Comparison of ENCODE assay signal across 19 cellular contexts in the genomic region with DNA sequence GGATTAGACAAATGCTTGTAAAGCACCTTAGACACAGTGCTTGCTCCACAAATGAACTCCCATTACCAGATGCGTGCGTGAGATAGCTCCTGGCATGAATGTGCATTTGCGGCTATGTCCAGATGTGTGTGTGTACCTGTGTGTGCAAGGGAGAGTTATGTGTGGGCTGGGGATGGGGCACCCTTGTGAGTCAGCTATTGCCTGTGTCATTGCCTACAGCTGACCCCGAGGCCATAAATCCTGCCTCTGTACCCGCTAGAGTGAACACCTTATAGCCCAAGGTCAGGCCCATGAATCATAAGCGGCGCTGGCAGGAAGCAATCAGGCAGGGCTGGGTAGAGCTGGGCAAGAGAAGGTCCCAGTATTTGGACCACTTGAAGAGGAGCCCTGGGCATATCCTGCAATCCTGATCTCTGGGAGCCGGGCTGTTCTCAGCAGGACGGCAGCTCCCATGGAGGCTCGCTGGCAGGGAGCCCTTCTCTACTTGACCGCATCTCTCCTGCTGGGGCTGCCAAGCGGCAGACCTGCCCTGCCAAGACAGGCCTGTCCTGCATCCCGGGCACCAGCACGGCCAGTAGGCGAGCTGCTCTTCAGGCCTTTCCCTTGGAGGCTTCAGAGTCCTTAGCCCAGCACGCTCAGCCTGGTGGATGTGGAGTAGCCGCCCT.
DNase-seq lines count a peak whose midpoint lies in the region; ATAC-seq and TF ChIP-seq lines count a peak whose summit lies in the region.
"Had no signal": no experiment of that assay in that cellular context is flagged by ENCODE, and none has a peak within 500 bp of the region (broad histone marks: within the 10 kb centered on the region; RNA-seq: fewer than 3 reads in every experiment).

No MANE protein-coding gene starts in this region.

- no peaks in the 10 kb centered on the region for H3K36me3 ChIP-seq in RWPE2 (ENCODE audit: low read depth)
- no peaks in the 10 kb centered on the region for H3K36me3 ChIP-seq in transverse colon

- ATAC-seq in Right ventricle myocardium inferior (peak; percentile 52), RWPE2 (ENCODE audit: low read depth) (peak; percentile 56)
- ATAC-seq: activated CD4-positive, alpha-beta T cell treated with anti-CD3 and anti-CD28 coated beads for 36 hours; activated naive CD4-positive, alpha-beta T cell treated with anti-CD3 and anti-CD28 coated beads, Interleukin-2, amount 50 U/mL, for 72 hours had no signal

- H3K36me3 Mint-ChIP-seq in CD14-positive monocyte = no peaks in the 10 kb centered on the region
- H3K36me3 Mint-ChIP-seq: activated naive CD4-positive, alpha-beta T cell treated with anti-CD3 and anti-CD28 coated beads, Interleukin-2, amount 50 U/mL, for 72 hours; immature natural killer cell had no signal

- peaks cover 0 to 1% (median 0%) of the 10 kb centered on the region in 3 donors for H3K27me3 Mint-ChIP-seq in CD14-positive monocyte (ENCODE audit: low read depth in 3 of 3)
- H3K27me3 Mint-ChIP-seq: stimulated activated naive CD8-positive, alpha-beta T cell treated with anti-CD3 and anti-CD28 coated beads, Interleukin-15, Interleukin-2, amounts not matched to agents 100 ng/mL and 50 ng/mL, for 24 hours had no signal

- TF ChIP-seq EP300 in transverse colon (IDR thresholded peaks at IDR 0.05; ENCODE audit: low read depth) = no peak

- in situ Hi-C loops in transverse colon (cut with MboI; ENCODE audit: low pct_ligation_motif_present in 1 of 4, low pct_unique_long_range_greater_than_20kb in 1 of 4, low sequenced_read_pairs in 3 of 4) = loop anchor here in 2 of 4 donors (10.0 to 25.0 kb wide), 2 partner anchors 203 to 376 kb away; a partner anchor contains a TSS

- peaks cover 18% of the 10 kb centered on the region for H3K4me1 Mint-ChIP-seq in CD14-positive monocyte
- H3K4me1 Mint-ChIP-seq: activated CD4-positive, alpha-beta T cell treated with anti-CD3 and anti-CD28 coated beads for 36 hours; immature natural killer cell had no signal

- DNase-seq in Right ventricle myocardium inferior (ENCODE audit: missing footprints) = no peak
- no peak for DNase-seq in cardiac septum (ENCODE audit: low spot score)
- no peak for DNase-seq in RWPE2 (ENCODE audit: low spot score)
- peak in 34 of 51 donors; percentile 8 to 79 (median 44) for DNase-seq in hypothalamus (lab: John Stamatoyannopoulos, UW)
- peak; percentile 65 for DNase-seq in transverse colon
- no peak for DNase-seq in CD14-positive monocyte (ENCODE audit: low spot score)
- no peak for DNase-seq in iPS-NIHi11 (ENCODE audit: low spot score)
- no peak for DNase-seq in DMS153 (lab: John Stamatoyannopoulos, UW)
- DNase-seq: ACHN; activated CD4-positive, alpha-beta T cell treated with anti-CD3 and anti-CD28 coated beads for 36 hours; endodermal cell; immature natural killer cell; NCI-H2029 treated with DMSO at 0.1 percent for 48 hours; NCI-H774; SHP77 treated with DMSO at 0.1 percent for 48 hours had no signal

- H3K27ac Mint-ChIP-seq in CD14-positive monocyte = no peak overlapping the region
- H3K27ac Mint-ChIP-seq: activated CD4-positive, alpha-beta T cell treated with anti-CD3 and anti-CD28 coated beads for 36 hours; endodermal cell; immature natural killer cell; stimulated activated naive CD8-positive, alpha-beta T cell treated with anti-CD3 and anti-CD28 coated beads, Interleukin-15, Interleukin-2, amounts not matched to agents 100 ng/mL and 50 ng/mL, for 24 hours; T-helper 2 cell treated with Interferon-gamma antibody and Interleukin-4, amounts not matched to agents 5 μg/mL and 100 μg/mL, for 36 hours had no signal

- no peak overlapping the region for H3K4me3 ChIP-seq in RWPE2 (ENCODE audit: severe bottlenecking)
- no peak overlapping the region for H3K4me3 ChIP-seq in transverse colon
- H3K4me3 ChIP-seq: smooth muscle cell had no signal

- TF ChIP-seq POLR2A in transverse colon (IDR thresholded peaks at IDR 0.05) = no peak

- H3K4me1 ChIP-seq in RWPE2 (ENCODE audit: insufficient read depth, poor library complexity, severe bottlenecking) (no peaks in the 10 kb centered on the region), transverse colon (peaks cover 0 to 30% (median 7%) of the 10 kb centered on the region in 4 donors)

- H3K27me3 ChIP-seq in RWPE2 (ENCODE audit: insufficient read depth, poor library complexity, severe bottlenecking) (no peaks in the 10 kb centered on the region), transverse colon (peaks cover 78% of the 10 kb centered on the region)

- intact Hi-C loops in Right ventricle myocardium inferior (cut with DNase I) (no loop called here), cardiac septum (cut with DNase I) (no loop called here), transverse colon (cut with DNase I; ENCODE audit: low total_unique reads) (no loop called here), CD14-positive monocyte (cut with micrococcal nuclease) (no loop called here)

- H3K9me3 ChIP-seq in RWPE2 (ENCODE audit: severe bottlenecking) (no peaks in the 10 kb centered on the region), transverse colon (no peaks in the 10 kb centered on the region)

- H3K4me3 Mint-ChIP-seq in CD14-positive monocyte = no peak overlapping the region
- H3K4me3 Mint-ChIP-seq: activated CD4-positive, alpha-beta T cell treated with anti-CD3 and anti-CD28 coated beads for 36 hours; endodermal cell; immature natural killer cell; stimulated activated naive CD8-positive, alpha-beta T cell treated with anti-CD3 and anti-CD28 coated beads, Interleukin-15, Interleukin-2, amounts not matched to agents 100 ng/mL and 50 ng/mL, for 24 hours; T-helper 2 cell treated with Interferon-gamma antibody and Interleukin-4, amounts not matched to agents 5 μg/mL and 100 μg/mL, for 36 hours had no signal

- TF ChIP-seq CTCF in RWPE2 (IDR thresholded peaks at IDR 0.05; ENCODE audit: poor library complexity, severe bottlenecking) = no peak
- no peak for TF ChIP-seq CTCF in transverse colon (IDR thresholded peaks at IDR 0.05)
- no peak for TF ChIP-seq CTCF in CD14-positive monocyte (IDR thresholded peaks at IDR 0.05)

- H3K27ac ChIP-seq in RWPE2 (ENCODE audit: poor library complexity, severe bottlenecking) (no peak overlapping the region), transverse colon (peak overlapping the region in 1 of 4 donors; percentile 17)

- H3K9me3 Mint-ChIP-seq in CD14-positive monocyte = no peaks in the 10 kb centered on the region
- H3K9me3 Mint-ChIP-seq: activated naive CD4-positive, alpha-beta T cell treated with anti-CD3 and anti-CD28 coated beads, Interleukin-2, amount 50 U/mL, for 72 hours; endodermal cell; immature natural killer cell; stimulated activated naive CD8-positive, alpha-beta T cell treated with anti-CD3 and anti-CD28 coated beads, Interleukin-15, Interleukin-2, amounts not matched to agents 100 ng/mL and 50 ng/mL, for 24 hours; T-helper 2 cell treated with Interferon-gamma antibody and Interleukin-4, amounts not matched to agents 5 μg/mL and 100 μg/mL, for 36 hours had no signal

- WGBS in transverse colon (ENCODE audit: low coverage in 1 of 2), 2 donors = 64 to 72% methylated on average over 6 to 15 of the region's 17 CpGs

Comparison
In these comparisons a context has a peak if more than half of its experiments do, and no peak if none do; other contexts are left out.
1. DNase-seq: peak in hypothalamus (34 of 51) and transverse colon (single experiment); none in Right ventricle myocardium inferior (single experiment), cardiac septum (single experiment), RWPE2 (single experiment), CD14-positive monocyte (single experiment), iPS-NIHi11 (single experiment) and DMS153 (single experiment).